Comparison of ENCODE assay signal across 1 cellular context in the genomic region with DNA sequence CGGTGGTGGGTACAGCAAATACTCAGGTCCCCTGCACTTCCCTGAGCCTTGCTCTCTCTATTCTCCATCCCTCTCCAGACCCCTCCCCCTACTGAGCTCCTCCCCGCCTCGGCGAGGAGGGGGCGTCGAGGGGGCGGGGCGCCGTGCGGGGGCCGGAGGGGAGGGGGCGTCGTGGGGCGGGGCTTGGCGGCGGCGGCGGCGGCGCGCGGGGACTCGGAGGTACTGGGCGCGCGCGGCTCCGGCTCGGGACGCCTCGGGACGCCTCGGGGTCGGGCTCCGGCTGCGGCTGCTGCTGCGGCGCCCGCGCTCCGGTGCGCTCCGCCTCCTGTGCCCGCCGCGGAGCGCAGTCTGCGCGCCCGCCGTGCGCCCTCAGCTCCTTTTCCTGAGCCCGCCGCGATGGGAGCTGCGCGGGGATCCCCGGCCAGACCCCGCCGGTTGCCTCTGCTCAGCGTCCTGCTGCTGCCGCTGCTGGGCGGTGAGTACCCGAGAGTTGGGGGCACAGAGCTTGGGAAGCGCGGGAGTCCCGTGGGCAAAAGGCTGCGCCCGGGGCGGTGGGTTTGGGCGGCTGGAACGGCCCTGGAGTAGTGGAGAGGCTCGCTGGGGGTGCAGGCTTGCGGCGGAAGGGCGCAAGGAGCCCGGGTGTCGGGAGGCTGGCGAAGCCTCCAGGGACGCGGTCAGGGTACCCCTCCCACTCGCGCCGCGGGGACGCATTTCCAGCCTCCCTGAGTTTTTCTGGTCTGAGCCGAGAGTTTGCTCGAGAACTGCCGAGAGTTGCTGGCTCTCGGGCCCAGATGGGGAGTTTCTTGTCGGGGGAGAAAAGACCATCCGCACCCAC.
TF ChIP-seq lines count a peak whose summit lies in the region.

A gene (plus strand): TSS at position 222 of the 835 bp plus-strand sequence. CDS start 175 bp downstream, at position 397.

TF ChIP-seq in GM12878, 131 proteins besides CTCF, POLR2A, EP300 and RAD21 (continued from another document):
- TF ChIP-seq IKZF1 (conservative IDR thresholded peaks at IDR 0.05), result 0 out of 2 replicates have a peak, but pooled peaks have one; percentile 30
- no peak for TF ChIP-seq WRNIP1 (IDR thresholded peaks at IDR 0.05; ENCODE audit: borderline replicate concordance, low read depth, low read length)
- peak; percentile 86 for TF ChIP-seq SUZ12 (IDR thresholded peaks at IDR 0.05; ENCODE audit: unreplicated experiment)
- TF ChIP-seq LARP7 (IDR thresholded peaks at IDR 0.05), result peak; percentile 40; the same call in 1 of the 2 replicates
- TF ChIP-seq HDAC6 (IDR thresholded peaks at IDR 0.05; ENCODE audit: unreplicated experiment), result peak; percentile 100
- no peak for TF ChIP-seq SIX5 (IDR thresholded peaks at IDR 0.05; ENCODE audit: low read depth, low read length, severe bottlenecking)
- no peak for TF ChIP-seq RBBP5 (conservative IDR thresholded peaks at IDR 0.05)
- TF ChIP-seq, protein P1, sequence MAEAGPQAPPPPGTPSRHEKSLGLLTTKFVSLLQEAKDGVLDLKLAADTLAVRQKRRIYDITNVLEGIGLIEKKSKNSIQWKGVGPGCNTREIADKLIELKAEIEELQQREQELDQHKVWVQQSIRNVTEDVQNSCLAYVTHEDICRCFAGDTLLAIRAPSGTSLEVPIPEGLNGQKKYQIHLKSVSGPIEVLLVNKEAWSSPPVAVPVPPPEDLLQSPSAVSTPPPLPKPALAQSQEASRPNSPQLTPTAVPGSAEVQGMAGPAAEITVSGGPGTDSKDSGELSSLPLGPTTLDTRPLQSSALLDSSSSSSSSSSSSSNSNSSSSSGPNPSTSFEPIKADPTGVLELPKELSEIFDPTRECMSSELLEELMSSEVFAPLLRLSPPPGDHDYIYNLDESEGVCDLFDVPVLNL (IDR thresholded peaks at IDR 0.05; ENCODE audit: low read depth, low read length), result no peak
- no peak for TF ChIP-seq ZBED1 (IDR thresholded peaks at IDR 0.05; ENCODE audit: borderline replicate concordance)
- TF ChIP-seq, protein P2, sequence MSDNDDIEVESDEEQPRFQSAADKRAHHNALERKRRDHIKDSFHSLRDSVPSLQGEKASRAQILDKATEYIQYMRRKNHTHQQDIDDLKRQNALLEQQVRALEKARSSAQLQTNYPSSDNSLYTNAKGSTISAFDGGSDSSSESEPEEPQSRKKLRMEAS (IDR thresholded peaks at IDR 0.05; ENCODE audit: low read depth, low read length), result no peak
- TF ChIP-seq, protein P3, sequence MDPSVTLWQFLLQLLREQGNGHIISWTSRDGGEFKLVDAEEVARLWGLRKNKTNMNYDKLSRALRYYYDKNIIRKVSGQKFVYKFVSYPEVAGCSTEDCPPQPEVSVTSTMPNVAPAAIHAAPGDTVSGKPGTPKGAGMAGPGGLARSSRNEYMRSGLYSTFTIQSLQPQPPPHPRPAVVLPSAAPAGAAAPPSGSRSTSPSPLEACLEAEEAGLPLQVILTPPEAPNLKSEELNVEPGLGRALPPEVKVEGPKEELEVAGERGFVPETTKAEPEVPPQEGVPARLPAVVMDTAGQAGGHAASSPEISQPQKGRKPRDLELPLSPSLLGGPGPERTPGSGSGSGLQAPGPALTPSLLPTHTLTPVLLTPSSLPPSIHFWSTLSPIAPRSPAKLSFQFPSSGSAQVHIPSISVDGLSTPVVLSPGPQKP (IDR thresholded peaks at IDR 0.05; ENCODE audit: low read depth, low read length), result no peak
